Comparison of ENCODE assay signal across 1 cellular context in genomic region chr15:85008474-85009260, GRCh38.
TF ChIP-seq lines count a peak whose summit lies in the region.

No MANE protein-coding gene starts in this region.

TF ChIP-seq in HepG2, 621 proteins besides CTCF, POLR2A, EP300 and RAD21 (continued from another document):
- TF ChIP-seq ZNF276 (CRISPR knock-in tag; IDR thresholded peaks at IDR 0.05; ENCODE audit: low read depth) (no peak), ZBTB49 (CRISPR knock-in tag; IDR thresholded peaks at IDR 0.05; ENCODE audit: borderline replicate concordance) (no peak), ZNF879 (CRISPR knock-in tag; IDR thresholded peaks at IDR 0.05) (no peak), ARNTL (CRISPR knock-in tag; IDR thresholded peaks at IDR 0.05) (no peak), PRDM15 (CRISPR knock-in tag; IDR thresholded peaks at IDR 0.05) (no peak), ZNF652 (CRISPR knock-in tag; IDR thresholded peaks at IDR 0.05; ENCODE audit: borderline replicate concordance, low read depth) (no peak), SAFB2 (CRISPR knock-in tag; IDR thresholded peaks at IDR 0.05; ENCODE audit: borderline replicate concordance, low read depth) (no peak), KIAA2018 (CRISPR knock-in tag; IDR thresholded peaks at IDR 0.05; ENCODE audit: borderline replicate concordance) (no peak), TBX2 (CRISPR knock-in tag; IDR thresholded peaks at IDR 0.05; ENCODE audit: borderline replicate concordance) (no peak), MBNL3 (CRISPR knock-in tag; conservative IDR thresholded peaks at IDR 0.05) (no peak), MATR3 (CRISPR knock-in tag; IDR thresholded peaks at IDR 0.05) (no peak), ZNF331 (CRISPR knock-in tag; IDR thresholded peaks at IDR 0.05) (no peak), ZNF615 (CRISPR knock-in tag; IDR thresholded peaks at IDR 0.05; ENCODE audit: borderline replicate concordance) (no peak), SALL2 (CRISPR knock-in tag; IDR thresholded peaks at IDR 0.05) (no peak), GABPB1 (CRISPR knock-in tag; IDR thresholded peaks at IDR 0.05) (no peak)
TF ChIP-seq in HepG2: peak in this region for 0.
